In genomic region chr16:9658586-9658985, GRCh38 we compare ENCODE assay signal across 9 cellular contexts.
"Had no signal": no experiment of that assay in that cellular context is flagged by ENCODE, and none has a peak within 500 bp of the region (broad histone marks: within the 10 kb centered on the region; RNA-seq: fewer than 3 reads in every experiment).

No MANE protein-coding gene starts in this region.

- H3K4me2 ChIP-seq: KMS-11 had no signal

- H3K36me3 ChIP-seq: HAP-1 had no signal

- H3K9ac ChIP-seq: KMS-11 had no signal

- H3K9me3 ChIP-seq: HAP-1 had no signal

- ATAC-seq: HCT116 had no signal

- H3K27ac ChIP-seq: KMS-11 had no signal

- H3K4me1 ChIP-seq: HAP-1 had no signal

- FAIRE-seq: HTR-8/SVneo had no signal

- H3K4me3 ChIP-seq: HAP-1 had no signal

- DNase-seq: GOT3, H7, IMR-90, Karpas-422, KBM-7 had no signal
